Comparison of ENCODE assay signal across 9 cellular contexts in genomic region chr5:140966293-140967225, GRCh38. TPM values are rescaled to one million over a fixed set of nuclear protein-coding genes. Genes with fewer than 3 reads are reported as not detected.
A peak's percentile ranks its signal among the peaks of the same experiment; 100 is the strongest.
DNase-seq lines count a peak whose midpoint lies in the region; ATAC-seq and TF ChIP-seq lines count a peak whose summit lies in the region.
"Had no signal": no experiment of that assay in that cellular context is flagged by ENCODE, and none has a peak within 500 bp of the region (broad histone marks: within the 10 kb centered on the region; RNA-seq: fewer than 3 reads in every experiment).

Gene PCDHAC2, plus strand, starts transcription at chr5:140966476. Its CDS starts 291 bp downstream, at chr5:140966767.

- TF ChIP-seq CTCF in hepatocyte (IDR thresholded peaks at IDR 0.05; ENCODE audit: poor library complexity): no peak
- no peak for TF ChIP-seq CTCF in prostate gland (IDR thresholded peaks at IDR 0.05)

- H3K4me3 ChIP-seq in adipocyte (ENCODE audit: low read length) (peak within 1 kb of the TSS; percentile 77), hepatocyte (peak within 1 kb of the TSS; percentile 95), prostate gland (peak within 1 kb of the TSS; percentile 38 to 41)

- ATAC-seq in stimulated activated naive CD8-positive, alpha-beta T cell treated with anti-CD3 and anti-CD28 coated beads, Interleukin-15, amount 100 ng/mL, for 72 hours: no peak
- ATAC-seq in stimulated activated naive CD8-positive, alpha-beta T cell treated with anti-CD3 and anti-CD28 coated beads, Interleukin-15, Interleukin-2, amounts not matched to agents 100 U/mL and 50 U/mL, for 24 hours: no peak
- no peak for ATAC-seq in GM18858 (IDR thresholded peaks at IDR 0.05; ENCODE audit: unreplicated experiment)

- H3K9me3 ChIP-seq in adipocyte (ENCODE audit: control insufficient read depth, low read length) (no peaks in the 10 kb centered on the region), hepatocyte (ENCODE audit: low read depth) (no peaks in the 10 kb centered on the region), prostate gland (no peaks in the 10 kb centered on the region)

- H3K36me3 ChIP-seq in adipocyte (ENCODE audit: control insufficient read depth, insufficient read depth, low read length, severe bottlenecking): no peaks in the 10 kb centered on the region
- H3K36me3 ChIP-seq in hepatocyte (replicated peaks; ENCODE audit: insufficient read depth, low read depth): no peaks in the 10 kb centered on the region
- no peaks in the 10 kb centered on the region for H3K36me3 ChIP-seq in prostate gland

- no peaks in the 10 kb centered on the region for H3K9me3 Mint-ChIP-seq in stimulated activated naive CD8-positive, alpha-beta T cell treated with anti-CD3 and anti-CD28 coated beads, Interleukin-15, amount 100 ng/mL, for 72 hours
- H3K9me3 Mint-ChIP-seq in activated T-helper 1 cell treated with anti-CD3 and anti-CD28 coated beads, Interleukin-12 subunit alpha, Interleukin-12 subunit beta, Interleukin-2, Interleukin-4 antibody, amounts not matched to agents 30 ng/mL and 10 ng/mL and 1 ng/mL, durations not matched to agents 14 hours and 24 hours and 36 hours: no peaks in the 10 kb centered on the region
- H3K9me3 Mint-ChIP-seq: stimulated activated naive CD8-positive, alpha-beta T cell treated with anti-CD3 and anti-CD28 coated beads, Interleukin-15, Interleukin-2, amounts not matched to agents 100 ng/mL and 50 ng/mL, for 24 hours had no signal

- peak within 1 kb of the TSS; percentile 98 for H3K4me2 ChIP-seq in hepatocyte

- H3K9ac ChIP-seq in adipocyte (ENCODE audit: low read length): peak within 1 kb of the TSS; percentile 49

- TF ChIP-seq POLR2A in prostate gland (IDR thresholded peaks at IDR 0.05): no peak

- WGBS in hepatocyte (ENCODE audit: low lambda C conversion rate, missing lambda C conversion rate): under 1% methylated on average over 59 of the region's 80 CpGs
- WGBS in prostate gland: 1% methylated on average over 58 of the region's 80 CpGs

- H3K79me2 ChIP-seq in hepatocyte: peaks cover 9% of the 10 kb centered on the region

- intact Hi-C loops in prostate gland (cut with DNase I): no loop called here
- intact Hi-C loops in activated T-helper 1 cell treated with anti-CD3 and anti-CD28 coated beads, Interleukin-12 subunit alpha, Interleukin-12 subunit beta, Interleukin-2, Interleukin-4 antibody, amounts not matched to agents 30 ng/mL and 10 ng/mL and 1 ng/mL, durations not matched to agents 14 hours and 24 hours and 36 hours (cut with micrococcal nuclease): no loop called here

- H3K4me1 Mint-ChIP-seq in stimulated activated naive CD8-positive, alpha-beta T cell treated with anti-CD3 and anti-CD28 coated beads, Interleukin-15, amount 100 ng/mL, for 72 hours: peaks cover 6% of the 10 kb centered on the region
- H3K4me1 Mint-ChIP-seq in activated T-helper 1 cell treated with anti-CD3 and anti-CD28 coated beads, Interleukin-12 subunit alpha, Interleukin-12 subunit beta, Interleukin-2, Interleukin-4 antibody, amounts not matched to agents 30 ng/mL and 10 ng/mL and 1 ng/mL, durations not matched to agents 14 hours and 24 hours and 36 hours (ENCODE audit: low read depth): no peaks in the 10 kb centered on the region

- peaks cover 13% of the 10 kb centered on the region for H4K20me1 ChIP-seq in hepatocyte (ENCODE audit: insufficient read depth, poor library complexity, severe bottlenecking)

- H3K4me3 Mint-ChIP-seq in stimulated activated naive CD8-positive, alpha-beta T cell treated with anti-CD3 and anti-CD28 coated beads, Interleukin-15, amount 100 ng/mL, for 72 hours: peak within 1 kb of the TSS; percentile 21 to 57
- no peak within 1 kb of the TSS for H3K4me3 Mint-ChIP-seq in activated T-helper 1 cell treated with anti-CD3 and anti-CD28 coated beads, Interleukin-12 subunit alpha, Interleukin-12 subunit beta, Interleukin-2, Interleukin-4 antibody, amounts not matched to agents 30 ng/mL and 10 ng/mL and 1 ng/mL, durations not matched to agents 14 hours and 24 hours and 36 hours
- H3K4me3 Mint-ChIP-seq: stimulated activated naive CD8-positive, alpha-beta T cell treated with anti-CD3 and anti-CD28 coated beads, Interleukin-15, Interleukin-2, amounts not matched to agents 100 ng/mL and 50 ng/mL, for 24 hours had no signal

- H3K27ac Mint-ChIP-seq in stimulated activated naive CD8-positive, alpha-beta T cell treated with anti-CD3 and anti-CD28 coated beads, Interleukin-15, amount 100 ng/mL, for 72 hours: no peak within 1 kb of the TSS
- H3K27ac Mint-ChIP-seq in activated T-helper 1 cell treated with anti-CD3 and anti-CD28 coated beads, Interleukin-12 subunit alpha, Interleukin-12 subunit beta, Interleukin-2, Interleukin-4 antibody, amounts not matched to agents 30 ng/mL and 10 ng/mL and 1 ng/mL, durations not matched to agents 14 hours and 24 hours and 36 hours: no peak within 1 kb of the TSS
- H3K27ac Mint-ChIP-seq: stimulated activated naive CD8-positive, alpha-beta T cell treated with anti-CD3 and anti-CD28 coated beads, Interleukin-15, Interleukin-2, amounts not matched to agents 100 ng/mL and 50 ng/mL, for 24 hours had no signal

- H3K9me2 ChIP-seq in hepatocyte (replicated peaks; ENCODE audit: insufficient read depth): no peaks in the 10 kb centered on the region

- H3K27ac ChIP-seq in hepatocyte (peak within 1 kb of the TSS; percentile 80), prostate gland (no peak within 1 kb of the TSS)

- DNase-seq in stimulated activated naive CD8-positive, alpha-beta T cell treated with anti-CD3 and anti-CD28 coated beads, Interleukin-15, amount 100 ng/mL, for 72 hours: no peak
- no peak for DNase-seq in stimulated activated naive CD8-positive, alpha-beta T cell treated with anti-CD3 and anti-CD28 coated beads, Interleukin-15, Interleukin-2, amounts not matched to agents 100 U/mL and 50 U/mL, for 24 hours
- peak; percentile 18 for DNase-seq in adipocyte (ENCODE audit: low read depth)
- peak; percentile 82 for DNase-seq in hepatocyte (ENCODE audit: low spot score)
- DNase-seq in prostate gland (ENCODE audit: low spot score): no peak
- no peak for DNase-seq in SIG-M5 (lab: John Stamatoyannopoulos, UW)
- DNase-seq in activated T-helper 1 cell treated with anti-CD3 and anti-CD28 coated beads, Interleukin-12 subunit alpha, Interleukin-12 subunit beta, Interleukin-2, Interleukin-4 antibody, amounts not matched to agents 30 ng/mL and 10 ng/mL and 1 ng/mL, durations not matched to agents 14 hours and 24 hours and 36 hours (ENCODE audit: low spot score): no peak

- H3K36me3 Mint-ChIP-seq in activated T-helper 1 cell treated with anti-CD3 and anti-CD28 coated beads, Interleukin-12 subunit alpha, Interleukin-12 subunit beta, Interleukin-2, Interleukin-4 antibody, amounts not matched to agents 30 ng/mL and 10 ng/mL and 1 ng/mL, durations not matched to agents 14 hours and 24 hours and 36 hours (ENCODE audit: low read depth): no peaks in the 10 kb centered on the region

- H3K4me1 ChIP-seq in adipocyte (ENCODE audit: control insufficient read depth, insufficient read depth, low read length) (no peaks in the 10 kb centered on the region), hepatocyte (ENCODE audit: insufficient read depth) (peaks cover 5% of the 10 kb centered on the region), prostate gland (replicated peaks) (peaks cover 2% of the 10 kb centered on the region)

- H3K27me3 Mint-ChIP-seq in stimulated activated naive CD8-positive, alpha-beta T cell treated with anti-CD3 and anti-CD28 coated beads, Interleukin-15, amount 100 ng/mL, for 72 hours: peaks cover 42% of the 10 kb centered on the region
- H3K27me3 Mint-ChIP-seq in activated T-helper 1 cell treated with anti-CD3 and anti-CD28 coated beads, Interleukin-12 subunit alpha, Interleukin-12 subunit beta, Interleukin-2, Interleukin-4 antibody, amounts not matched to agents 30 ng/mL and 10 ng/mL and 1 ng/mL, durations not matched to agents 14 hours and 24 hours and 36 hours (ENCODE audit: insufficient read depth): peaks cover 18% of the 10 kb centered on the region

- H3K27me3 ChIP-seq in adipocyte (replicated peaks; ENCODE audit: control insufficient read depth, insufficient read depth, low read length) (peaks cover 22% of the 10 kb centered on the region), hepatocyte (peaks cover 4% of the 10 kb centered on the region), prostate gland (replicated peaks; ENCODE audit: insufficient read depth) (no peaks in the 10 kb centered on the region)

- peak within 1 kb of the TSS; percentile 52 for H2AFZ ChIP-seq in hepatocyte

RNA-seq across cellular contexts. Expression of gene PCDHAC2, which starts in this region (rescaled TPM):
- total RNA-seq in hepatocyte: 6.8 and 11.3 TPM in 2 replicates
- 5.4 and 6.4 TPM in 2 replicates for polyA plus RNA-seq in hepatocyte
- 10 to 100 TPM in 1 of 2 donors, 1 to 10 TPM in 1; 6.8 to 11.6 TPM for total RNA-seq in prostate gland
- not detected in 2 replicates for total RNA-seq in activated T-helper 1 cell treated with anti-CD3 and anti-CD28 coated beads, Interleukin-12 subunit alpha, Interleukin-12 subunit beta, Interleukin-2, Interleukin-4 antibody, amounts not matched to agents 30 ng/mL and 10 ng/mL and 1 ng/mL, durations not matched to agents 14 hours and 24 hours and 36 hours

Comparison
In these comparisons a context has a peak if more than half of its experiments do, and no peak if none do; other contexts are left out.
1. DNase-seq: peak in adipocyte (single experiment) and hepatocyte (single experiment); none in stimulated activated naive CD8-positive, alpha-beta T cell treated with anti-CD3 and anti-CD28 coated beads, Interleukin-15, amount 100 ng/mL, for 72 hours (0 of 2), stimulated activated naive CD8-positive, alpha-beta T cell treated with anti-CD3 and anti-CD28 coated beads, Interleukin-15, Interleukin-2, amounts not matched to agents 100 U/mL and 50 U/mL, for 24 hours (single experiment), prostate gland (single experiment), SIG-M5 (single experiment) and activated T-helper 1 cell treated with anti-CD3 and anti-CD28 coated beads, Interleukin-12 subunit alpha, Interleukin-12 subunit beta, Interleukin-2, Interleukin-4 antibody, amounts not matched to agents 30 ng/mL and 10 ng/mL and 1 ng/mL, durations not matched to agents 14 hours and 24 hours and 36 hours (single experiment).
2. H3K4me3 ChIP-seq: peak in every context shown above with its lines; median percentile 95 in hepatocyte; 77 in adipocyte; 40 in prostate gland.